Comparison of ENCODE assay signal across 29 cellular contexts in genomic region chr1:25256578-25257129, GRCh38. TPM values are rescaled to one million over a fixed set of nuclear protein-coding genes. Genes with fewer than 3 reads are reported as not detected.
DNase-seq lines count a peak whose midpoint lies in the region; ATAC-seq and TF ChIP-seq lines count a peak whose summit lies in the region.
"Had no signal": no experiment of that assay in that cellular context is flagged by ENCODE, and none has a peak within 500 bp of the region (broad histone marks: within the 10 kb centered on the region; RNA-seq: fewer than 3 reads in every experiment).

No MANE protein-coding gene starts in this region.

- no peak for TF ChIP-seq CTCF in WTC11 (IDR thresholded peaks at IDR 0.05)

- no peaks in the 10 kb centered on the region for H3K27me3 Mint-ChIP-seq in WTC11 (ENCODE audit: low read depth)
- H3K27me3 Mint-ChIP-seq: IgD-negative memory B cell; naive thymus-derived CD4-positive, alpha-beta T cell; T-helper 17 cell had no signal

- H3K36me3 Mint-ChIP-seq in stimulated activated effector memory CD8-positive, alpha-beta T cell treated with anti-CD3 and anti-CD28 coated beads, Interleukin-12 subunit alpha, Interleukin-12 subunit beta, amount 100 ng/mL, for 72 hours: peaks cover 10% of the 10 kb centered on the region
- H3K36me3 Mint-ChIP-seq in WTC11: no peaks in the 10 kb centered on the region

- CTCF ChIA-PET in WTC11 (lab: Charles Lee): interaction anchor here (1.1 kb wide), 1 partner anchor 9 kb away, joined by 10 read pairs; the partner anchor contains the start of gene RSRP1

- H3K27ac Mint-ChIP-seq in stimulated activated effector memory CD8-positive, alpha-beta T cell treated with anti-CD3 and anti-CD28 coated beads, Interleukin-12 subunit alpha, Interleukin-12 subunit beta, amount 100 ng/mL, for 72 hours: peak overlapping the region; percentile 45
- H3K27ac Mint-ChIP-seq in WTC11: no peak overlapping the region
- H3K27ac Mint-ChIP-seq: GM23338, T-helper 17 cell had no signal

- DNase-seq in ELR (ENCODE audit: low read depth): peak; percentile 18
- DNase-seq in NCI-H2196 (lab: John Stamatoyannopoulos, UW; ENCODE audit: unreplicated experiment): peak; percentile 67
- no peak for DNase-seq in epithelial cell of prostate (ENCODE audit: low read depth, low spot score)
- no peak for DNase-seq in stimulated activated effector memory CD8-positive, alpha-beta T cell treated with anti-CD3 and anti-CD28 coated beads, Interleukin-12 subunit alpha, Interleukin-12 subunit beta, amount 100 ng/mL, for 72 hours (ENCODE audit: low spot score in 2 of 2)
- no peak for DNase-seq in WTC11 (ENCODE audit: low spot score)
- no peak for DNase-seq in Kasumi-1 (lab: John Stamatoyannopoulos, UW)
- no peak for DNase-seq in SIG-M5 (lab: John Stamatoyannopoulos, UW)
- DNase-seq: activated CD4-positive, alpha-beta T cell treated with anti-CD3 and anti-CD28 coated beads for 4 hours; activated naive CD4-positive, alpha-beta T cell; activated T-cell treated with anti-CD3 and anti-CD28 coated beads, Interleukin-2, amount 50 U/mL, for 48 hours; left ventricle myocardium superior; naive thymus-derived CD4-positive, alpha-beta T cell; NCI-H1105 treated with DMSO at 0.1 percent for 48 hours; NCI-H1930; NCI-H446; occipital lobe; SK-N-SH; small intestine; stimulated activated CD8-positive, alpha-beta memory T cell treated with anti-CD3 and anti-CD28 coated beads, Interleukin-4, amount 100 ng/mL, for 48 hours; T-helper 17 cell; transverse colon had no signal

- POLR2A ChIA-PET in WTC11 (lab: Charles Lee): interaction anchor here (0.6 to 1.5 kb wide), 3 partner anchors 9 to 1680 kb away, joined by 3 to 6 read pairs (median 3); partner anchors contain the start of gene RSRP1

- peaks cover 10% of the 10 kb centered on the region for H3K4me1 Mint-ChIP-seq in stimulated activated effector memory CD8-positive, alpha-beta T cell treated with anti-CD3 and anti-CD28 coated beads, Interleukin-12 subunit alpha, Interleukin-12 subunit beta, amount 100 ng/mL, for 72 hours
- peaks cover 18% of the 10 kb centered on the region for H3K4me1 Mint-ChIP-seq in WTC11

- H3K4me3 Mint-ChIP-seq in stimulated activated effector memory CD8-positive, alpha-beta T cell treated with anti-CD3 and anti-CD28 coated beads, Interleukin-12 subunit alpha, Interleukin-12 subunit beta, amount 100 ng/mL, for 72 hours: no peak overlapping the region
- H3K4me3 Mint-ChIP-seq in WTC11: no peak overlapping the region
- H3K4me3 Mint-ChIP-seq: GM23338; IgD-negative memory B cell; naive thymus-derived CD4-positive, alpha-beta T cell; T-helper 17 cell had no signal

- no peak for ATAC-seq in stimulated activated effector memory CD8-positive, alpha-beta T cell treated with anti-CD3 and anti-CD28 coated beads, Interleukin-12 subunit alpha, Interleukin-12 subunit beta, amount 100 ng/mL, for 72 hours
- ATAC-seq in WTC11: no peak
- ATAC-seq: GM12878; left ventricle myocardium superior; naive thymus-derived CD4-positive, alpha-beta T cell; T-helper 17 cell had no signal

- H3K9me3 Mint-ChIP-seq in stimulated activated effector memory CD8-positive, alpha-beta T cell treated with anti-CD3 and anti-CD28 coated beads, Interleukin-12 subunit alpha, Interleukin-12 subunit beta, amount 100 ng/mL, for 72 hours: no peaks in the 10 kb centered on the region
- H3K9me3 Mint-ChIP-seq in WTC11: no peaks in the 10 kb centered on the region
- H3K9me3 Mint-ChIP-seq: GM23338; IgD-negative memory B cell; naive thymus-derived CD4-positive, alpha-beta T cell had no signal

- peak overlapping the region; percentile 31 for H3K27ac ChIP-seq in epithelial cell of prostate
- H3K27ac ChIP-seq: BLaER1, transverse colon had no signal

TF ChIP-seq in WTC11, 78 proteins besides CTCF, POLR2A, EP300 and RAD21:
- no peak for TF ChIP-seq ZNF138 (CRISPR knock-in tag; conservative IDR thresholded peaks at IDR 0.05)
- no peak for TF ChIP-seq GABPB1 (CRISPR knock-in tag; IDR thresholded peaks at IDR 0.05)
- TF ChIP-seq, protein P1, sequence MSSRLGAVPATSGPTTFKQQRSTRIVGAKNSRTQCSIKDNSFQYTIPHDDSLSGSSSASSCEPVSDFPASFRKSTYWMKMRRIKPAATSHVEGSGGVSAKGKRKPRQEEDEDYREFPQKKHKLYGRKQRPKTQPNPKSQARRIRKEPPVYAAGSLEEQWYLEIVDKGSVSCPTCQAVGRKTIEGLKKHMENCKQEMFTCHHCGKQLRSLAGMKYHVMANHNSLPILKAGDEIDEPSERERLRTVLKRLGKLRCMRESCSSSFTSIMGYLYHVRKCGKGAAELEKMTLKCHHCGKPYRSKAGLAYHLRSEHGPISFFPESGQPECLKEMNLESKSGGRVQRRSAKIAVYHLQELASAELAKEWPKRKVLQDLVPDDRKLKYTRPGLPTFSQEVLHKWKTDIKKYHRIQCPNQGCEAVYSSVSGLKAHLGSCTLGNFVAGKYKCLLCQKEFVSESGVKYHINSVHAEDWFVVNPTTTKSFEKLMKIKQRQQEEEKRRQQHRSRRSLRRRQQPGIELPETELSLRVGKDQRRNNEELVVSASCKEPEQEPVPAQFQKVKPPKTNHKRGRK (CRISPR knock-in tag; IDR thresholded peaks at IDR 0.05; ENCODE audit: borderline replicate concordance): no peak
- no peak for TF ChIP-seq ZNF281 (CRISPR knock-in tag; IDR thresholded peaks at IDR 0.05)
- no peak for TF ChIP-seq MXD4 (CRISPR knock-in tag; IDR thresholded peaks at IDR 0.05; ENCODE audit: borderline replicate concordance)
- no peak for TF ChIP-seq NFE2L1 (CRISPR knock-in tag; IDR thresholded peaks at IDR 0.05)
- no peak for TF ChIP-seq NFATC4 (CRISPR knock-in tag; IDR thresholded peaks at IDR 0.05)
- no peak for TF ChIP-seq CREB1 (CRISPR knock-in tag; IDR thresholded peaks at IDR 0.05)

RNA-seq across cellular contexts. Expression of gene RSRP1, which starts 9.4 kb away (rescaled TPM):
- 75.9 to 78.1 TPM (median 76.9 TPM) in 3 replicates for total RNA-seq in WTC11 (2021)

RNA-seq across cellular contexts. Expression of gene RHD, which starts 15.7 kb away (rescaled TPM):
- not detected in 3 replicates for total RNA-seq in WTC11 (2021)
- total RNA-seq: activated CD8-positive, alpha-beta memory T cell treated with anti-CD3 and anti-CD28 coated beads for 36 hours; left ventricle myocardium superior; M059J; mesenteric fat pad; renal cortical epithelial cell; transverse colon had no signal

RNA-seq across cellular contexts. Expression of gene SYF2, which starts 24.4 kb away (rescaled TPM):
- 30.1 to 35.7 TPM (median 35.3 TPM) in 3 replicates for total RNA-seq in WTC11 (2021)

Comparison
In these comparisons a context has a peak if more than half of its experiments do, and no peak if none do; other contexts are left out.
1. DNase-seq: peak in ELR (single experiment) and NCI-H2196 (single experiment); none in epithelial cell of prostate (single experiment), stimulated activated effector memory CD8-positive, alpha-beta T cell treated with anti-CD3 and anti-CD28 coated beads, Interleukin-12 subunit alpha, Interleukin-12 subunit beta, amount 100 ng/mL, for 72 hours (0 of 2), WTC11 (single experiment), Kasumi-1 (0 of 2) and SIG-M5 (single experiment).